In the genomic region with DNA sequence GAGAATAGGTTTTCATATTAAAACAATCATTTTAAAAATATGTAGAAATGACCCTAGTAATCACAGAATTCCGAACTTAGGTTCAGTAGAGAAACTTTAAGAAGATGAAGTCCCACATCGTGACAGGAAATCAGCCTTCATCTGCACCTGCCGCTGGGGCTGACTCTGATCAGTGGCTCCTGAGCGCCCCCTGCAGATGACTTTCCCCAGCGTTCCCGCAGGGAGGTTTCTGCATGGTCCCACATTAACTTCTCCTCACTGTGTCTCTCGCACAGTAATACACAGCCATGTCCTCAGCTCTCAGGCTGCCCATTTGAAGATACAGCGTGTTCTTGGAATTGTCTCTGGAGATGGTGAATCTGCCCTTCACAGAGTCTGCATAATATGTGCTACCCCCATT, we compare ENCODE assay signal across 10 cellular contexts.
DNase-seq lines count a peak whose midpoint lies in the region; ATAC-seq and TF ChIP-seq lines count a peak whose summit lies in the region.
"Had no signal": no experiment of that assay in that cellular context is flagged by ENCODE, and none has a peak within 500 bp of the region (broad histone marks: within the 10 kb centered on the region; RNA-seq: fewer than 3 reads in every experiment).

No MANE protein-coding gene starts in this region.

- H3K27ac Mint-ChIP-seq in MCF 10A (ENCODE audit: low read depth, unreplicated experiment) = peak overlapping the region; percentile 55
- H3K27ac Mint-ChIP-seq in activated CD4-positive, alpha-beta T cell treated with anti-CD3 and anti-CD28 coated beads for 36 hours = no peak overlapping the region

- H3K4me3 Mint-ChIP-seq in MCF 10A (ENCODE audit: unreplicated experiment) = no peak overlapping the region
- no peak overlapping the region for H3K4me3 Mint-ChIP-seq in activated CD4-positive, alpha-beta T cell treated with anti-CD3 and anti-CD28 coated beads for 36 hours

- WGBS in transverse colon (ENCODE audit: low coverage in 1 of 2), 2 donors = 41 to 64% methylated on average over 8 of the region's 8 CpGs
- 59% methylated on average over 8 of the region's 8 CpGs for WGBS in prostate gland

- no peaks in the 10 kb centered on the region for H3K4me1 ChIP-seq in breast epithelium
- no peaks in the 10 kb centered on the region for H3K4me1 ChIP-seq in transverse colon
- no peaks in the 10 kb centered on the region for H3K4me1 ChIP-seq in prostate gland (replicated peaks)

- H3K9me3 Mint-ChIP-seq in MCF 10A (ENCODE audit: unreplicated experiment) = no peaks in the 10 kb centered on the region
- no peaks in the 10 kb centered on the region for H3K9me3 Mint-ChIP-seq in activated CD4-positive, alpha-beta T cell treated with anti-CD3 and anti-CD28 coated beads for 36 hours (ENCODE audit: low read depth)

- H3K36me3 ChIP-seq in breast epithelium (no peaks in the 10 kb centered on the region), transverse colon (no peaks in the 10 kb centered on the region), prostate gland (no peaks in the 10 kb centered on the region)

- no peaks in the 10 kb centered on the region for H3K36me3 Mint-ChIP-seq in MCF 10A (ENCODE audit: insufficient read depth, unreplicated experiment)
- no peaks in the 10 kb centered on the region for H3K36me3 Mint-ChIP-seq in activated CD4-positive, alpha-beta T cell treated with anti-CD3 and anti-CD28 coated beads for 36 hours (ENCODE audit: low read depth)

- POLR2A ChIA-PET in MCF 10A (lab: Yijun Ruan, JAX) = no interaction called here
- POLR2A ChIA-PET in activated CD4-positive, alpha-beta T cell treated with anti-CD3 and anti-CD28 coated beads for 36 hours (lab: Charles Lee) = no interaction called here

- H3K4me3 ChIP-seq in breast epithelium (no peak overlapping the region), transverse colon (no peak overlapping the region), prostate gland (no peak overlapping the region)
- H3K4me3 ChIP-seq: SK-N-MC had no signal

- H3K27ac ChIP-seq in breast epithelium (no peak overlapping the region), transverse colon (no peak overlapping the region), prostate gland (no peak overlapping the region)
- H3K27ac ChIP-seq: SK-N-MC had no signal

- TF ChIP-seq EP300 in transverse colon (IDR thresholded peaks at IDR 0.05; ENCODE audit: low read depth) = no peak

- H3K27me3 ChIP-seq in breast epithelium (no peaks in the 10 kb centered on the region), transverse colon (peaks cover 9% of the 10 kb centered on the region), prostate gland (replicated peaks; ENCODE audit: insufficient read depth) (no peaks in the 10 kb centered on the region)

- in situ Hi-C loops in transverse colon (cut with MboI; ENCODE audit: low pct_ligation_motif_present in 1 of 4, low pct_unique_long_range_greater_than_20kb in 1 of 4, low sequenced_read_pairs in 3 of 4) = no loop called here

- DNase-seq in MCF 10A (ENCODE audit: unreplicated experiment) (no peak), breast epithelium (ENCODE audit: low spot score in 2 of 2) (no peak), transverse colon (peak; percentile 46), superior temporal gyrus (ENCODE audit: extremely low spot score) (no peak), prostate gland (ENCODE audit: low spot score) (no peak), DMS53 treated with DMSO at 0.1 percent for 48 hours (lab: John Stamatoyannopoulos, UW; ENCODE audit: unreplicated experiment) (no peak)
- peak; percentile 78 for DNase-seq in activated CD4-positive, alpha-beta T cell treated with anti-CD3 and anti-CD28 coated beads for 36 hours
- DNase-seq in effector CD4-positive, alpha-beta T cell = peak; percentile 47
- DNase-seq: kidney glomerular epithelial cell had no signal

- intact Hi-C loops in MCF 10A (cut with micrococcal nuclease) = no loop called here
- intact Hi-C loops in breast epithelium (cut with DNase I; ENCODE audit: low total_unique reads) = no loop called here
- intact Hi-C loops in activated CD4-positive, alpha-beta T cell treated with anti-CD3 and anti-CD28 coated beads for 36 hours (cut with DNase I, micrococcal nuclease) = no loop called here
- intact Hi-C loops in transverse colon (cut with DNase I; ENCODE audit: low total_unique reads) = no loop called here
- intact Hi-C loops in prostate gland (cut with DNase I) = no loop called here

- CTCF ChIA-PET in MCF 10A (lab: Yijun Ruan, JAX) = interaction anchor here (0.9 to 1.7 kb wide), 3 partner anchors 9 to 103 kb away, joined by 3 read pairs; no protein-coding TSS in a partner anchor
- CTCF ChIA-PET in activated CD4-positive, alpha-beta T cell treated with anti-CD3 and anti-CD28 coated beads for 36 hours (lab: Charles Lee) = interaction anchor here (0.6 to 2.1 kb wide), 15 partner anchors 9 to 244 kb away, joined by 3 to 11 read pairs (median 5); no protein-coding TSS in a partner anchor

- no TSS peak for BruUV-seq in MCF 10A (replicated peaks; lab: Mats Ljungman, UMichigan)

- H3K4me1 Mint-ChIP-seq in MCF 10A (ENCODE audit: insufficient read depth, unreplicated experiment) = peaks cover 10% of the 10 kb centered on the region
- H3K4me1 Mint-ChIP-seq in activated CD4-positive, alpha-beta T cell treated with anti-CD3 and anti-CD28 coated beads for 36 hours = peaks cover 18% of the 10 kb centered on the region

- ATAC-seq in activated CD4-positive, alpha-beta T cell treated with anti-CD3 and anti-CD28 coated beads for 36 hours = peak; percentile 78

- no peaks in the 10 kb centered on the region for H3K9me3 ChIP-seq in breast epithelium
- H3K9me3 ChIP-seq in transverse colon = no peaks in the 10 kb centered on the region
- H3K9me3 ChIP-seq in prostate gland = no peaks in the 10 kb centered on the region

- TF ChIP-seq CTCF in MCF 10A (IDR thresholded peaks at IDR 0.05; ENCODE audit: unreplicated experiment) (no peak), breast epithelium (IDR thresholded peaks at IDR 0.05) (no peak), transverse colon (IDR thresholded peaks at IDR 0.05) (peak in 2 of 5 experiments; percentile 14 to 28), prostate gland (IDR thresholded peaks at IDR 0.05) (no peak)

- peaks cover 52% of the 10 kb centered on the region for H3K27me3 Mint-ChIP-seq in MCF 10A (ENCODE audit: insufficient read depth, unreplicated experiment)
- no peaks in the 10 kb centered on the region for H3K27me3 Mint-ChIP-seq in activated CD4-positive, alpha-beta T cell treated with anti-CD3 and anti-CD28 coated beads for 36 hours

- TF ChIP-seq POLR2A in breast epithelium (IDR thresholded peaks at IDR 0.05) (no peak), transverse colon (IDR thresholded peaks at IDR 0.05) (no peak), prostate gland (IDR thresholded peaks at IDR 0.05) (no peak)

Comparison
In these comparisons a context has a peak if more than half of its experiments do, and no peak if none do; other contexts are left out.
1. DNase-seq: peak in activated CD4-positive, alpha-beta T cell treated with anti-CD3 and anti-CD28 coated beads for 36 hours (single experiment), effector CD4-positive, alpha-beta T cell (single experiment) and transverse colon (single experiment); none in MCF 10A (single experiment), breast epithelium (0 of 2), superior temporal gyrus (single experiment), prostate gland (single experiment) and DMS53 treated with DMSO at 0.1 percent for 48 hours (single experiment).